26 cellular contexts compared by ENCODE assay signal in genomic region chr4:107467461-107467860, GRCh38.
"Had no signal": no experiment of that assay in that cellular context is flagged by ENCODE, and none has a peak within 500 bp of the region (broad histone marks: within the 10 kb centered on the region; RNA-seq: fewer than 3 reads in every experiment).

No MANE protein-coding gene starts in this region.

- H3K27me3 ChIP-seq: ascending aorta, breast epithelium, cardiac muscle cell, colonic mucosa, esophagus squamous epithelium had no signal

- H3K36me3 Mint-ChIP-seq: activated naive CD4-positive, alpha-beta T cell treated with anti-CD3 and anti-CD28 coated beads, Interleukin-2, amount 10 ng/mL, durations not matched to agents 7 days and 5 days; activated naive CD4-positive, alpha-beta T cell treated with anti-CD3 and anti-CD28 coated beads, Interleukin-2, amount 50 U/mL, for 72 hours; activated naive CD8-positive, alpha-beta T cell treated with anti-CD3 and anti-CD28 coated beads, Interleukin-2, amount 10 ng/mL, durations not matched to agents 7 days and 5 days; brain had no signal

- H3K27me3 Mint-ChIP-seq: activated CD4-positive, alpha-beta memory T cell treated with anti-CD3 and anti-CD28 coated beads, Interleukin-2, amount 10 ng/mL, durations not matched to agents 7 days and 5 days; activated naive CD4-positive, alpha-beta T cell treated with anti-CD3 and anti-CD28 coated beads, Interleukin-2, amount 10 ng/mL, durations not matched to agents 7 days and 5 days; activated naive CD8-positive, alpha-beta T cell treated with anti-CD3 and anti-CD28 coated beads, Interleukin-2, amount 10 ng/mL, durations not matched to agents 7 days and 5 days; brain had no signal

- H3K4me3 Mint-ChIP-seq: activated CD4-positive, alpha-beta memory T cell treated with anti-CD3 and anti-CD28 coated beads, Interleukin-2, amount 10 ng/mL, durations not matched to agents 7 days and 5 days; activated CD4-positive, alpha-beta T cell treated with anti-CD3 and anti-CD28 coated beads, Interleukin-2, amount 10 ng/mL, durations not matched to agents 7 days and 5 days; activated naive CD4-positive, alpha-beta T cell treated with anti-CD3 and anti-CD28 coated beads, Interleukin-2, amount 10 ng/mL, durations not matched to agents 7 days and 5 days; activated naive CD8-positive, alpha-beta T cell treated with anti-CD3 and anti-CD28 coated beads, Interleukin-2, amount 10 ng/mL, durations not matched to agents 7 days and 5 days; activated T-cell treated with anti-CD3 and anti-CD28 coated beads, Interleukin-2, amount 50 U/mL, for 24 hours; activated T-cell treated with anti-CD3 and anti-CD28 coated beads, Interleukin-2, amount 50 U/mL, for 72 hours; brain had no signal

- ATAC-seq: activated naive CD4-positive, alpha-beta T cell treated with anti-CD3 and anti-CD28 coated beads, Interleukin-2, amount 50 U/mL, for 72 hours; activated T-cell treated with anti-CD3 and anti-CD28 coated beads, Interleukin-2, amount 50 U/mL, for 72 hours had no signal

- DNase-seq: activated CD4-positive, alpha-beta memory T cell treated with anti-CD3 and anti-CD28 coated beads, Interleukin-2, amount 10 ng/mL, durations not matched to agents 7 days and 5 days; activated CD4-positive, alpha-beta T cell treated with anti-CD3 and anti-CD28 coated beads for 1 hour; activated CD4-positive, alpha-beta T cell treated with anti-CD3 and anti-CD28 coated beads for 4 hours; activated CD4-positive, alpha-beta T cell treated with anti-CD3 and anti-CD28 coated beads, Interleukin-2, amount 10 ng/mL, durations not matched to agents 7 days and 5 days; activated CD4-positive, alpha-beta T cell treated with anti-CD3 and anti-CD28 coated beads, Interleukin-2, amount 50 U/mL, for 4 hours; activated CD8-positive, alpha-beta memory T cell treated with anti-CD3 and anti-CD28 coated beads, Interleukin-2, amount 50 U/mL, for 48 hours; activated gamma-delta T cell; activated naive CD4-positive, alpha-beta T cell; activated naive CD4-positive, alpha-beta T cell treated with anti-CD3 and anti-CD28 coated beads, Interleukin-2, amount 10 ng/mL, durations not matched to agents 7 days and 5 days; activated naive CD8-positive, alpha-beta T cell treated with anti-CD3 and anti-CD28 coated beads, Interleukin-2, amount 10 ng/mL, durations not matched to agents 7 days and 5 days; activated T-cell treated with anti-CD3 and anti-CD28 coated beads for 4 hours; activated T-cell treated with anti-CD3 and anti-CD28 coated beads, Interleukin-2, amount 50 U/mL, for 24 hours; activated T-cell treated with anti-CD3 and anti-CD28 coated beads, Interleukin-2, amount 50 U/mL, for 72 hours; central memory CD4-positive, alpha-beta T cell; cerebellar nuclear complex; colonic mucosa; effector CD8-positive, alpha-beta T cell; esophagus squamous epithelium; head of caudate nucleus; T-helper 2 cell had no signal

- H3K4me1 ChIP-seq: ascending aorta, breast epithelium, colonic mucosa had no signal

- H3K9me3 Mint-ChIP-seq: activated CD4-positive, alpha-beta memory T cell treated with anti-CD3 and anti-CD28 coated beads, Interleukin-2, amount 10 ng/mL, durations not matched to agents 7 days and 5 days; activated CD4-positive, alpha-beta T cell treated with anti-CD3 and anti-CD28 coated beads, Interleukin-2, amount 10 ng/mL, durations not matched to agents 7 days and 5 days; activated naive CD4-positive, alpha-beta T cell treated with anti-CD3 and anti-CD28 coated beads, Interleukin-2, amount 10 ng/mL, durations not matched to agents 7 days and 5 days; activated naive CD4-positive, alpha-beta T cell treated with anti-CD3 and anti-CD28 coated beads, Interleukin-2, amount 50 U/mL, for 72 hours; activated naive CD8-positive, alpha-beta T cell treated with anti-CD3 and anti-CD28 coated beads, Interleukin-2, amount 10 ng/mL, durations not matched to agents 7 days and 5 days; activated T-cell treated with anti-CD3 and anti-CD28 coated beads, Interleukin-2, amount 50 U/mL, for 24 hours; activated T-cell treated with anti-CD3 and anti-CD28 coated beads, Interleukin-2, amount 50 U/mL, for 72 hours; brain had no signal

- H3K27ac Mint-ChIP-seq: activated CD4-positive, alpha-beta memory T cell treated with anti-CD3 and anti-CD28 coated beads, Interleukin-2, amount 10 ng/mL, durations not matched to agents 7 days and 5 days; activated CD4-positive, alpha-beta T cell treated with anti-CD3 and anti-CD28 coated beads, Interleukin-2, amount 10 ng/mL, durations not matched to agents 7 days and 5 days; activated naive CD4-positive, alpha-beta T cell treated with anti-CD3 and anti-CD28 coated beads, Interleukin-2, amount 10 ng/mL, durations not matched to agents 7 days and 5 days; activated naive CD4-positive, alpha-beta T cell treated with anti-CD3 and anti-CD28 coated beads, Interleukin-2, amount 50 U/mL, for 72 hours; activated naive CD8-positive, alpha-beta T cell treated with anti-CD3 and anti-CD28 coated beads, Interleukin-2, amount 10 ng/mL, durations not matched to agents 7 days and 5 days; activated T-cell treated with anti-CD3 and anti-CD28 coated beads, Interleukin-2, amount 50 U/mL, for 24 hours; activated T-cell treated with anti-CD3 and anti-CD28 coated beads, Interleukin-2, amount 50 U/mL, for 72 hours; brain had no signal

- H3K36me3 ChIP-seq: ascending aorta, breast epithelium, cardiac muscle cell, colonic mucosa, esophagus squamous epithelium had no signal

- H3K9me3 ChIP-seq: ascending aorta, breast epithelium, colonic mucosa, esophagus squamous epithelium had no signal

- H3K27ac ChIP-seq: ascending aorta, breast epithelium, cardiac muscle cell, colonic mucosa, epithelial cell of prostate, esophagus squamous epithelium had no signal

- H3K4me1 Mint-ChIP-seq: activated CD4-positive, alpha-beta memory T cell treated with anti-CD3 and anti-CD28 coated beads, Interleukin-2, amount 10 ng/mL, durations not matched to agents 7 days and 5 days; activated CD4-positive, alpha-beta T cell treated with anti-CD3 and anti-CD28 coated beads, Interleukin-2, amount 10 ng/mL, durations not matched to agents 7 days and 5 days; activated naive CD4-positive, alpha-beta T cell treated with anti-CD3 and anti-CD28 coated beads, Interleukin-2, amount 10 ng/mL, durations not matched to agents 7 days and 5 days; activated naive CD8-positive, alpha-beta T cell treated with anti-CD3 and anti-CD28 coated beads, Interleukin-2, amount 10 ng/mL, durations not matched to agents 7 days and 5 days; brain had no signal

- H3K4me3 ChIP-seq: ascending aorta, breast epithelium, cardiac muscle cell, colonic mucosa, esophagus squamous epithelium had no signal
